ENCODE assay signal across 11 cellular contexts in genomic region chr1:209783338-209783737, GRCh38. TPM values are rescaled to one million over a fixed set of nuclear protein-coding genes. Genes with fewer than 3 reads are reported as not detected.
DNase-seq lines count a peak whose midpoint lies in the region; ATAC-seq and TF ChIP-seq lines count a peak whose summit lies in the region.
"Had no signal": no experiment of that assay in that cellular context is flagged by ENCODE, and none has a peak within 500 bp of the region (broad histone marks: within the 10 kb centered on the region; RNA-seq: fewer than 3 reads in every experiment).

No MANE protein-coding gene starts in this region.

- peaks cover 6% of the 10 kb centered on the region for H3K27me3 Mint-ChIP-seq in WTC11 (ENCODE audit: low read depth)

- H3K27ac ChIP-seq in heart left ventricle (no peak overlapping the region), right atrium auricular region (no peak overlapping the region), iPS-18a (ENCODE audit: low read length) (no peak overlapping the region), subcutaneous abdominal adipose tissue (ENCODE audit: low read depth, low read length) (no peak overlapping the region), spleen (peak overlapping the region in 3 of 8 donors; percentile 88 to 95 (median 89))

- POLR2A ChIA-PET in WTC11 (lab: Charles Lee), result interaction anchor here (1.6 kb wide), 2 partner anchors 22 to 40 kb away, joined by 5 to 10 read pairs; partner anchors contain the start of gene IRF6

- H3K9me3 ChIP-seq in heart left ventricle (no peaks in the 10 kb centered on the region), right atrium auricular region (no peaks in the 10 kb centered on the region), iPS-18a (ENCODE audit: control insufficient read depth, low read depth, low read length) (peaks cover 4% of the 10 kb centered on the region), subcutaneous abdominal adipose tissue (ENCODE audit: control insufficient read depth in 5 of 5, low read length in 5 of 5) (no peaks in the 10 kb centered on the region), spleen (peaks cover 0 to 4% (median 0%) of the 10 kb centered on the region in 8 donors)
- H3K9me3 ChIP-seq: ascending aorta had no signal

- intact Hi-C loops in heart left ventricle (cut with DNase I) (loop anchor here in 1 of 10 donors (5.0 kb wide), 1 partner anchor 39 kb away; no protein-coding TSS in a partner anchor), spleen (cut with DNase I; ENCODE audit: low total_unique reads) (no loop called here)

- no peak for DNase-seq in heart left ventricle
- no peak for DNase-seq in right atrium auricular region (ENCODE audit: low spot score)
- no peak for DNase-seq in WTC11 (ENCODE audit: low spot score)
- no peak for DNase-seq in spleen
- DNase-seq: OCI-M1 had no signal

- peak overlapping the region; percentile 96 for H3K4me3 Mint-ChIP-seq in WTC11

- H3K4me1 ChIP-seq in heart left ventricle (peaks cover 4 to 43% (median 20%) of the 10 kb centered on the region in 12 donors), right atrium auricular region (peaks cover 0 to 39% of the 10 kb centered on the region in 2 donors), iPS-18a (ENCODE audit: control insufficient read depth, low read depth, low read length) (peaks cover 5% of the 10 kb centered on the region), subcutaneous abdominal adipose tissue (ENCODE audit: control insufficient read depth in 5 of 5, insufficient read depth in 5 of 5, low read length in 5 of 5) (peaks cover 0 to 29% (median 19%) of the 10 kb centered on the region in 5 donors), spleen (peaks cover 8 to 32% (median 16%) of the 10 kb centered on the region in 6 donors)
- H3K4me1 ChIP-seq: parathyroid adenoma had no signal

- CTCF ChIA-PET in WTC11 (lab: Charles Lee), result interaction anchor here (1.0 to 1.2 kb wide), 2 partner anchors 35 to 37 kb away, joined by 3 to 4 read pairs; no protein-coding TSS in a partner anchor

- TF ChIP-seq CTCF in heart left ventricle (IDR thresholded peaks at IDR 0.05) (no peak), right atrium auricular region (IDR thresholded peaks at IDR 0.05) (no peak), WTC11 (IDR thresholded peaks at IDR 0.05) (no peak), spleen (IDR thresholded peaks at IDR 0.05 in 8 of 11, conservative IDR thresholded peaks at IDR 0.05 in 3 of 11) (no peak)

- 48 to 69% (median 62%) methylated on average over 3 to 4 of the region's 4 CpGs for WGBS in heart left ventricle, 4 donors
- 82 to 92% (median 89%) methylated on average over 4 of the region's 4 CpGs for WGBS in spleen, 5 donors

- H3K36me3 ChIP-seq in heart left ventricle (peaks cover 0 to 41% (median 0%) of the 10 kb centered on the region in 9 donors), right atrium auricular region (no peaks in the 10 kb centered on the region), iPS-18a (ENCODE audit: control insufficient read depth, low read depth, low read length) (no peaks in the 10 kb centered on the region), subcutaneous abdominal adipose tissue (ENCODE audit: control insufficient read depth in 5 of 5, insufficient read depth in 5 of 5, low read length in 5 of 5) (peaks cover 0 to 8% (median 0%) of the 10 kb centered on the region in 5 donors), spleen (peaks cover 4 to 52% (median 15%) of the 10 kb centered on the region in 6 donors)
- H3K36me3 ChIP-seq: ascending aorta had no signal

- H3K27ac Mint-ChIP-seq in WTC11, result no peak overlapping the region

- H3K4me3 ChIP-seq in heart left ventricle, result peak overlapping the region in 7 of 12 donors; percentile 62 to 76 (median 68)
- H3K4me3 ChIP-seq in right atrium auricular region, result peak overlapping the region in 1 of 2 donors; percentile 70
- H3K4me3 ChIP-seq in iPS-18a (ENCODE audit: low read length), result peak overlapping the region; percentile 93
- peak overlapping the region; percentile 78 to 91 (median 86) for H3K4me3 ChIP-seq in subcutaneous abdominal adipose tissue (ENCODE audit: low read depth in 1 of 5, low read length in 5 of 5)
- peak overlapping the region in 3 of 8 donors; percentile 57 to 79 (median 59) for H3K4me3 ChIP-seq in spleen

- H3K9me3 Mint-ChIP-seq in WTC11, result peaks cover 7% of the 10 kb centered on the region

- peaks cover 6% of the 10 kb centered on the region for H3K36me3 Mint-ChIP-seq in WTC11

- ATAC-seq in heart left ventricle, result no peak
- ATAC-seq in WTC11, result no peak
- ATAC-seq in HG03159 (IDR thresholded peaks at IDR 0.05; ENCODE audit: unreplicated experiment), result no peak
- no peak for ATAC-seq in GM19397 (IDR thresholded peaks at IDR 0.05; ENCODE audit: unreplicated experiment)

- no peaks in the 10 kb centered on the region for H3K27me3 ChIP-seq in heart left ventricle
- H3K27me3 ChIP-seq in right atrium auricular region, result no peaks in the 10 kb centered on the region
- peaks cover 30% of the 10 kb centered on the region for H3K27me3 ChIP-seq in iPS-18a (ENCODE audit: control insufficient read depth, insufficient read depth, low read length)
- H3K27me3 ChIP-seq in subcutaneous abdominal adipose tissue (ENCODE audit: control insufficient read depth in 5 of 5, insufficient read depth in 4 of 5, low read length in 5 of 5), result no peaks in the 10 kb centered on the region
- H3K27me3 ChIP-seq in spleen (replicated peaks in 1 of 7), result peaks cover 0 to 2% (median 0%) of the 10 kb centered on the region in 7 donors
- H3K27me3 ChIP-seq: ascending aorta had no signal

- TF ChIP-seq POLR2A in heart left ventricle (IDR thresholded peaks at IDR 0.05), result no peak
- TF ChIP-seq POLR2A in spleen (IDR thresholded peaks at IDR 0.05), result no peak

- H3K9ac ChIP-seq in iPS-18a (ENCODE audit: low read length) (peak overlapping the region; percentile 87), subcutaneous abdominal adipose tissue (ENCODE audit: low read length in 5 of 5) (peak overlapping the region in 2 of 5 donors; percentile 80 to 87)

- H3K4me1 Mint-ChIP-seq in WTC11, result peaks cover 15% of the 10 kb centered on the region; the same call in 1 of the 2 replicates

TF ChIP-seq in WTC11, 78 proteins besides CTCF, POLR2A, EP300 and RAD21 (continues in another document):
- TF ChIP-seq CBFB (CRISPR knock-in tag; IDR thresholded peaks at IDR 0.05; ENCODE audit: low read depth), result no peak
- no peak for TF ChIP-seq ZNF512 (CRISPR knock-in tag; IDR thresholded peaks at IDR 0.05; ENCODE audit: borderline replicate concordance)
- no peak for TF ChIP-seq ZNF232 (CRISPR knock-in tag; IDR thresholded peaks at IDR 0.05)
- TF ChIP-seq MXD4 (CRISPR knock-in tag; IDR thresholded peaks at IDR 0.05; ENCODE audit: borderline replicate concordance), result no peak

RNA-seq across cellular contexts. Expression of gene C1orf74, which starts 1.0 kb away (rescaled TPM):
- total RNA-seq in heart left ventricle (1 to 10 TPM; 1.6 to 2.6 (median 2.4) TPM), right atrium auricular region (1 to 10 TPM; 1.6 to 1.7 TPM), WTC11 (2021) (4.1 to 4.6 TPM (median 4.4 TPM) in 3 replicates), spleen (1 to 10 TPM; 1.0 to 2.7 (median 1.8) TPM)
- polyA plus RNA-seq in heart left ventricle (1 to 10 TPM; 1.1 to 1.3 TPM), spleen (1 to 10 TPM in 2 of 3 donors, under 1 TPM in 1; 0.96 to 1.6 (median 1.5) TPM)

RNA-seq across cellular contexts. Expression of gene IRF6, which starts 22.6 kb away (rescaled TPM):
- total RNA-seq in heart left ventricle, result 10 to 100 TPM; 28.6 to 99.4 (median 52.7) TPM
- polyA plus RNA-seq in heart left ventricle, result 10 to 100 TPM in 1 of 2 donors, 1 to 10 TPM in 1; 1.5 to 22.0 TPM
- 10 to 100 TPM; 30.4 to 32.6 TPM for total RNA-seq in right atrium auricular region
- total RNA-seq in WTC11 (2021), result 16.6 to 17.9 TPM (median 17.2 TPM) in 3 replicates
- 1 to 10 TPM; 3.1 to 5.6 (median 4.0) TPM for total RNA-seq in spleen
- polyA plus RNA-seq in spleen, result 1 to 10 TPM in 2 of 3 donors, under 1 TPM in 1; 0.59 to 1.6 (median 1.4) TPM

RNA-seq across cellular contexts. Expression of gene TRAF3IP3, which starts 27.5 kb away (rescaled TPM):
- 10 to 100 TPM in 1 of 9 donors, 1 to 10 TPM in 2, under 1 TPM in 5, not detected in 1; 0.16 to 10.6 (median 0.91) TPM for total RNA-seq in heart left ventricle
- polyA plus RNA-seq in heart left ventricle, result under 1 TPM; 0.34 to 0.57 TPM
- total RNA-seq in right atrium auricular region, result 1 to 10 TPM in 1 of 2 donors, under 1 TPM in 1; 0.19 to 2.2 TPM
- 0.55 to 0.74 TPM (median 0.71 TPM) in 3 replicates for total RNA-seq in WTC11 (2021)
- 100 to 1,000 TPM in 4 of 7 donors, 10 to 100 TPM in 3; 97.7 to 134 (median 109) TPM for total RNA-seq in spleen
- 100 to 1,000 TPM in 2 of 3 donors, 10 to 100 TPM in 1; 95.4 to 189 (median 107) TPM for polyA plus RNA-seq in spleen
- total RNA-seq: ascending aorta had no signal

RNA-seq across cellular contexts. Expression of gene UTP25, which starts 44.4 kb away (rescaled TPM):
- total RNA-seq in heart left ventricle, result 1 to 10 TPM; 1.6 to 5.5 (median 3.6) TPM
- polyA plus RNA-seq in heart left ventricle, result 1 to 10 TPM in 1 of 2 donors, under 1 TPM in 1; 0.76 to 2.9 TPM
- total RNA-seq in right atrium auricular region, result 1 to 10 TPM; 2.8 to 3.9 TPM
- 4.8 to 5.5 TPM (median 5.3 TPM) in 3 replicates for total RNA-seq in WTC11 (2021)
- total RNA-seq in spleen, result 10 to 100 TPM in 3 of 7 donors, 1 to 10 TPM in 4; 8.7 to 13.4 (median 10.0) TPM
- polyA plus RNA-seq in spleen, result 1 to 10 TPM; 1.8 to 3.2 (median 2.2) TPM

Comparison
In these comparisons a context has a peak if more than half of its experiments do, and no peak if none do; other contexts are left out.
1. RNA of gene TRAF3IP3, which starts 27.5 kb away (total RNA-seq): 97.7 to 134 TPM in spleen; 0.19 to 2.2 TPM in right atrium auricular region, 0.16 to 10.6 TPM in heart left ventricle and 0.55 to 0.74 TPM in WTC11; every median in the first group is over 4 times any median in the second.